Comparison of ENCODE assay signal across 17 cellular contexts in genomic region chr3:144437989-144438388, GRCh38.
DNase-seq lines count a peak whose midpoint lies in the region; ATAC-seq and TF ChIP-seq lines count a peak whose summit lies in the region.
"Had no signal": no experiment of that assay in that cellular context is flagged by ENCODE, and none has a peak within 500 bp of the region (broad histone marks: within the 10 kb centered on the region; RNA-seq: fewer than 3 reads in every experiment).

No MANE protein-coding gene starts in this region.

- H3K9me3 ChIP-seq in right cardiac atrium (ENCODE audit: control insufficient read depth, low read length) = no peaks in the 10 kb centered on the region
- H3K9me3 ChIP-seq: thoracic aorta had no signal

- DNase-seq in retinal pigment epithelial cell (ENCODE audit: low read depth) (peak; percentile 88), right cardiac atrium (no peak), epidermal melanocyte (ENCODE audit: insufficient read length, low spot score) (no peak), NCI-H510A treated with DMSO at 0.1 percent for 48 hours (lab: John Stamatoyannopoulos, UW) (no peak), NCI-H2227 treated with DMSO at 0.1 percent for 48 hours (lab: John Stamatoyannopoulos, UW) (no peak)
- DNase-seq: activated CD8-positive, alpha-beta memory T cell treated with anti-CD3 and anti-CD28 coated beads, Interleukin-2, amount 10 ng/mL, durations not matched to agents 7 days and 5 days; EL; NCI-H1105 treated with DMSO at 0.1 percent for 48 hours; NCI-H526 treated with DMSO at 0.1 percent for 48 hours; SIG-M5 had no signal

- intact Hi-C loops in right cardiac atrium (cut with DNase I) = no loop called here

- H3K4me3 ChIP-seq in retinal pigment epithelial cell (ENCODE audit: low read length) (no peak overlapping the region), right cardiac atrium (ENCODE audit: low read length) (no peak overlapping the region)
- H3K4me3 ChIP-seq: lung, smooth muscle cell, thoracic aorta had no signal

- peak; percentile 61 for ATAC-seq in GM19035 (IDR thresholded peaks at IDR 0.05; ENCODE audit: unreplicated experiment)
- ATAC-seq in HG02623 (IDR thresholded peaks at IDR 0.05; ENCODE audit: unreplicated experiment) = peak; percentile 59
- peak; percentile 46 for ATAC-seq in HG03457 (IDR thresholded peaks at IDR 0.05; ENCODE audit: unreplicated experiment)
- ATAC-seq in right cardiac atrium = no peak
- ATAC-seq: activated CD8-positive, alpha-beta memory T cell treated with anti-CD3 and anti-CD28 coated beads, Interleukin-2, amount 10 ng/mL, durations not matched to agents 7 days and 5 days had no signal

- no peaks in the 10 kb centered on the region for H3K27me3 ChIP-seq in right cardiac atrium (ENCODE audit: control insufficient read depth, insufficient read depth)

- WGBS in right cardiac atrium = 89% methylated on average over 3 of the region's 3 CpGs

- no peak for TF ChIP-seq CTCF in retinal pigment epithelial cell (conservative IDR thresholded peaks at IDR 0.05; ENCODE audit: low read depth, low read length)

- H3K4me1 ChIP-seq in right cardiac atrium (ENCODE audit: control insufficient read depth, insufficient read depth, low read length) = no peaks in the 10 kb centered on the region

- no peak overlapping the region for H3K27ac ChIP-seq in right cardiac atrium (ENCODE audit: low read length)
- H3K27ac ChIP-seq: C4-2B, thoracic aorta had no signal

Comparison
In these comparisons a context has a peak if more than half of its experiments do, and no peak if none do; other contexts are left out.
1. ATAC-seq: peak in GM19035 (single experiment), HG02623 (single experiment) and HG03457 (single experiment); none in right cardiac atrium (0 of 2).